13 cellular contexts compared by ENCODE assay signal in genomic region chr12:65609359-65609771, GRCh38.
A peak's percentile ranks its signal among the peaks of the same experiment; 100 is the strongest.
DNase-seq lines count a peak whose midpoint lies in the region; TF ChIP-seq lines count a peak whose summit lies in the region.
"Had no signal": no experiment of that assay in that cellular context is flagged by ENCODE, and none has a peak within 500 bp of the region (broad histone marks: within the 10 kb centered on the region; RNA-seq: fewer than 3 reads in every experiment).

No MANE protein-coding gene starts in this region.

- CTCF ChIA-PET in RWPE1 (lab: Yijun Ruan, JAX) = interaction anchor here (0.7 kb wide), 1 partner anchor 229 kb away, joined by 5 read pairs; no protein-coding TSS in a partner anchor

- H3K27ac ChIP-seq in RWPE1 = peak overlapping the region; percentile 79; the same call in 1 of the 2 replicates

- POLR2A ChIA-PET in RWPE1 (lab: Yijun Ruan, JAX; ENCODE audit: low non-redundant PET) = no interaction called here

- H3K4me3 ChIP-seq in epithelial cell of proximal tubule (ENCODE audit: low read depth, low read length) (no peak overlapping the region), skeletal muscle cell (ENCODE audit: low read depth, low read length) (no peak overlapping the region)

- DNase-seq in GM04504 (ENCODE audit: low read depth) = peak; percentile 54
- peak; percentile 71 for DNase-seq in RWPE1 (ENCODE audit: low spot score)
- no peak for DNase-seq in epithelial cell of proximal tubule (ENCODE audit: low read depth)
- peak; percentile 94 for DNase-seq in skeletal muscle cell (ENCODE audit: low read depth)
- DNase-seq in activated CD8-positive, alpha-beta memory T cell treated with anti-CD3 and anti-CD28 coated beads for 24 hours = no peak
- DNase-seq in stimulated activated CD4-positive, alpha-beta T cell treated with anti-CD3 and anti-CD28 coated beads, Interleukin-4, amount 100 ng/mL, for 24 hours = no peak
- no peak for DNase-seq in DMS 273 (lab: John Stamatoyannopoulos, UW; ENCODE audit: unreplicated experiment)
- DNase-seq: cerebellar nuclear complex; Kasumi-1; naive B cell; NCI-H526; stimulated activated CD4-positive, alpha-beta T cell treated with anti-CD3 and anti-CD28 coated beads, Interleukin-1b, Interleukin-23, amount 100 ng/mL, for 48 hours; substantia nigra had no signal

- TF ChIP-seq CTCF in RWPE1 (conservative IDR thresholded peaks at IDR 0.05; ENCODE audit: low read depth) (peak; percentile 19; the same call in 1 of the 2 replicates), epithelial cell of proximal tubule (conservative IDR thresholded peaks at IDR 0.05; ENCODE audit: low read depth, low read length) (peak; percentile 40)

Comparison
In these comparisons a context has a peak if more than half of its experiments do, and no peak if none do; other contexts are left out.
1. DNase-seq: peak in GM04504 (single experiment), RWPE1 (single experiment) and skeletal muscle cell (single experiment); none in epithelial cell of proximal tubule (single experiment), activated CD8-positive, alpha-beta memory T cell treated with anti-CD3 and anti-CD28 coated beads for 24 hours (single experiment), stimulated activated CD4-positive, alpha-beta T cell treated with anti-CD3 and anti-CD28 coated beads, Interleukin-4, amount 100 ng/mL, for 24 hours (single experiment) and DMS 273 (single experiment).